In the genomic region with DNA sequence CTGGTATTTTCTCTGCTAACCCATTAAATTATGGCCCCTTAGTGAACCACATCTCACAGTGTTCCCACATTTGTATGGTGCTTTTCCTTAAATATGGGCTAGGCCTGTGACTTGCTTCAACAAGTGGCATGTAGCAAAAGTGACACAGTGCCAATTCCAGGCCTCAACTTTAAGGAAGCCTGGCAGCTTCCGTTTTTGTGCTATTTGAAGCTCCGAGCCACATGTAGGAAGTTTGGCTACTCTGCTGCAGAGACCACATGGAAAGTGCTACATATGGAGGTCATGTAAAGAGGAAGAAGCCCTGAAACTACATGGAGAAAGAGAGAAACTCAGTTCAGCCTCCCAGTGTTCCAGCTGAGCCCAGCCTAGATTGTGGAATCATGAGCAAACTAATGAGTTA, we compare ENCODE assay signal across 1 cellular context.
TF ChIP-seq lines count a peak whose summit lies in the region.

No MANE protein-coding gene starts in this region.

TF ChIP-seq in HepG2, 621 proteins besides CTCF, POLR2A, EP300 and RAD21 (continued from another document):
- no peak for TF ChIP-seq SMAD1 (CRISPR knock-in tag; IDR thresholded peaks at IDR 0.05; ENCODE audit: borderline replicate concordance, low read depth)
- no peak for TF ChIP-seq ZNF720 (CRISPR knock-in tag; IDR thresholded peaks at IDR 0.05)
- no peak for TF ChIP-seq ZNF709 (CRISPR knock-in tag; IDR thresholded peaks at IDR 0.05)
- TF ChIP-seq ZNF232 (CRISPR knock-in tag; IDR thresholded peaks at IDR 0.05; ENCODE audit: borderline replicate concordance), result no peak
- no peak for TF ChIP-seq ZNF615 (CRISPR knock-in tag; IDR thresholded peaks at IDR 0.05; ENCODE audit: borderline replicate concordance)
- no peak for TF ChIP-seq KLF11 (CRISPR knock-in tag; IDR thresholded peaks at IDR 0.05)
- TF ChIP-seq, protein P1, sequence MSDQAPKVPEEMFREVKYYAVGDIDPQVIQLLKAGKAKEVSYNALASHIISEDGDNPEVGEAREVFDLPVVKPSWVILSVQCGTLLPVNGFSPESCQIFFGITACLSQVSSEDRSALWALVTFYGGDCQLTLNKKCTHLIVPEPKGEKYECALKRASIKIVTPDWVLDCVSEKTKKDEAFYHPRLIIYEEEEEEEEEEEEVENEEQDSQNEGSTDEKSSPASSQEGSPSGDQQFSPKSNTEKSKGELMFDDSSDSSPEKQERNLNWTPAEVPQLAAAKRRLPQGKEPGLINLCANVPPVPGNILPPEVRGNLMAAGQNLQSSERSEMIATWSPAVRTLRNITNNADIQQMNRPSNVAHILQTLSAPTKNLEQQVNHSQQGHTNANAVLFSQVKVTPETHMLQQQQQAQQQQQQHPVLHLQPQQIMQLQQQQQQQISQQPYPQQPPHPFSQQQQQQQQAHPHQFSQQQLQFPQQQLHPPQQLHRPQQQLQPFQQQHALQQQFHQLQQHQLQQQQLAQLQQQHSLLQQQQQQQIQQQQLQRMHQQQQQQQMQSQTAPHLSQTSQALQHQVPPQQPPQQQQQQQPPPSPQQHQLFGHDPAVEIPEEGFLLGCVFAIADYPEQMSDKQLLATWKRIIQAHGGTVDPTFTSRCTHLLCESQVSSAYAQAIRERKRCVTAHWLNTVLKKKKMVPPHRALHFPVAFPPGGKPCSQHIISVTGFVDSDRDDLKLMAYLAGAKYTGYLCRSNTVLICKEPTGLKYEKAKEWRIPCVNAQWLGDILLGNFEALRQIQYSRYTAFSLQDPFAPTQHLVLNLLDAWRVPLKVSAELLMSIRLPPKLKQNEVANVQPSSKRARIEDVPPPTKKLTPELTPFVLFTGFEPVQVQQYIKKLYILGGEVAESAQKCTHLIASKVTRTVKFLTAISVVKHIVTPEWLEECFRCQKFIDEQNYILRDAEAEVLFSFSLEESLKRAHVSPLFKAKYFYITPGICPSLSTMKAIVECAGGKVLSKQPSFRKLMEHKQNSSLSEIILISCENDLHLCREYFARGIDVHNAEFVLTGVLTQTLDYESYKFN (CRISPR knock-in tag; conservative IDR thresholded peaks at IDR 0.05), result no peak
- no peak for TF ChIP-seq TP53 (CRISPR knock-in tag; conservative IDR thresholded peaks at IDR 0.05)
- TF ChIP-seq, protein P2, sequence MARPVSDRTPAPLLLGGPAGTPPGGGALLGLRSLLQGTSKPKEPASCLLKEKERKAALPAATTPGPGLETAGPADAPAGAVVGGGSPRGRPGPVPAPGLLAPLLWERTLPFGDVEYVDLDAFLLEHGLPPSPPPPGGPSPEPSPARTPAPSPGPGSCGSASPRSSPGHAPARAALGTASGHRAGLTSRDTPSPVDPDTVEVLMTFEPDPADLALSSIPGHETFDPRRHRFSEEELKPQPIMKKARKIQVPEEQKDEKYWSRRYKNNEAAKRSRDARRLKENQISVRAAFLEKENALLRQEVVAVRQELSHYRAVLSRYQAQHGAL (CRISPR knock-in tag; IDR thresholded peaks at IDR 0.05; ENCODE audit: not compliant biosample characterization), result no peak
- TF ChIP-seq ZBTB42 (CRISPR knock-in tag; IDR thresholded peaks at IDR 0.05), result no peak
- TF ChIP-seq POLR2AphosphoS2 (IDR thresholded peaks at IDR 0.05; ENCODE audit: low read depth, low read length), result no peak
- no peak for TF ChIP-seq ZFY (CRISPR knock-in tag; IDR thresholded peaks at IDR 0.05)
- no peak for TF ChIP-seq CHCHD3 (CRISPR knock-in tag; IDR thresholded peaks at IDR 0.05)
